Comparison of ENCODE assay signal across 8 cellular contexts in genomic region chr15:63380828-63381282, GRCh38. TPM values are rescaled to one million over a fixed set of nuclear protein-coding genes. Genes with fewer than 3 reads are reported as not detected.
DNase-seq lines count a peak whose midpoint lies in the region; ATAC-seq lines count a peak whose summit lies in the region.
"Had no signal": no experiment of that assay in that cellular context is flagged by ENCODE, and none has a peak within 500 bp of the region (broad histone marks: within the 10 kb centered on the region; RNA-seq: fewer than 3 reads in every experiment).

No MANE protein-coding gene starts in this region.

- peaks cover 71% of the 10 kb centered on the region for H3K27me3 Mint-ChIP-seq in activated naive CD8-positive, alpha-beta T cell treated with anti-CD3 and anti-CD28 coated beads for 36 hours

- H3K4me1 ChIP-seq in HUES48 (ENCODE audit: control insufficient read depth, insufficient read depth, low read length) (peaks cover 20% of the 10 kb centered on the region), iPS-18a (ENCODE audit: control insufficient read depth, low read depth, low read length) (peaks cover 15% of the 10 kb centered on the region)

- DNase-seq in activated naive CD8-positive, alpha-beta T cell treated with anti-CD3 and anti-CD28 coated beads for 36 hours: no peak
- no peak for DNase-seq in NCI-H2171 (lab: John Stamatoyannopoulos, UW)
- DNase-seq in stimulated activated CD8-positive, alpha-beta memory T cell treated with anti-CD3 and anti-CD28 coated beads, Interleukin-4, amount 100 ng/mL, for 48 hours: no peak
- DNase-seq: OCI-M1 had no signal

- peak overlapping the region; percentile 74 for H3K4me3 ChIP-seq in HUES48 (ENCODE audit: low read depth, low read length)
- H3K4me3 ChIP-seq in iPS-18a (ENCODE audit: low read length): peak overlapping the region; percentile 72
- peak overlapping the region; percentile 39 to 61 (median 52) for H3K4me3 ChIP-seq in skin epidermis

- H3K9me3 ChIP-seq in HUES48 (ENCODE audit: control insufficient read depth, insufficient read depth, low read length): no peaks in the 10 kb centered on the region
- no peaks in the 10 kb centered on the region for H3K9me3 ChIP-seq in iPS-18a (ENCODE audit: control insufficient read depth, low read depth, low read length)

- H3K36me3 ChIP-seq in HUES48 (ENCODE audit: control insufficient read depth, insufficient read depth, low read length) (no peaks in the 10 kb centered on the region), iPS-18a (ENCODE audit: control insufficient read depth, low read depth, low read length) (no peaks in the 10 kb centered on the region)

- no peak for ATAC-seq in GM21367 (IDR thresholded peaks at IDR 0.05; ENCODE audit: unreplicated experiment)

- H3K27me3 ChIP-seq in HUES48 (ENCODE audit: control insufficient read depth, insufficient read depth, low read length): peaks cover 41% of the 10 kb centered on the region
- peaks cover 36% of the 10 kb centered on the region for H3K27me3 ChIP-seq in iPS-18a (ENCODE audit: control insufficient read depth, insufficient read depth, low read length)

- H3K4me3 Mint-ChIP-seq in activated naive CD8-positive, alpha-beta T cell treated with anti-CD3 and anti-CD28 coated beads for 36 hours: peak overlapping the region; percentile 70

- H3K4me1 Mint-ChIP-seq in activated naive CD8-positive, alpha-beta T cell treated with anti-CD3 and anti-CD28 coated beads for 36 hours: peaks cover 22% of the 10 kb centered on the region

- peak overlapping the region; percentile 11 for H3K27ac ChIP-seq in HUES48 (ENCODE audit: low read depth, low read length)
- no peak overlapping the region for H3K27ac ChIP-seq in iPS-18a (ENCODE audit: low read length)
- H3K27ac ChIP-seq in skin epidermis: peak overlapping the region in 19 of 21 experiments; percentile 17 to 88 (median 71)

- no peaks in the 10 kb centered on the region for H3K36me3 Mint-ChIP-seq in activated naive CD8-positive, alpha-beta T cell treated with anti-CD3 and anti-CD28 coated beads for 36 hours

- H3K9ac ChIP-seq in HUES48 (ENCODE audit: low read depth, low read length): no peak overlapping the region
- peak overlapping the region; percentile 62 for H3K9ac ChIP-seq in iPS-18a (ENCODE audit: low read length)

- no peak overlapping the region for H3K27ac Mint-ChIP-seq in activated naive CD8-positive, alpha-beta T cell treated with anti-CD3 and anti-CD28 coated beads for 36 hours

- H3K9me3 Mint-ChIP-seq in activated naive CD8-positive, alpha-beta T cell treated with anti-CD3 and anti-CD28 coated beads for 36 hours: no peaks in the 10 kb centered on the region

RNA-seq across cellular contexts. Expression of gene CA12, which starts 0.8 kb away (rescaled TPM):
- total RNA-seq in activated naive CD8-positive, alpha-beta T cell treated with anti-CD3 and anti-CD28 coated beads for 36 hours: under 1 TPM in 1 of 2 experiments, not detected in 1; 0.39 TPM
